8 cellular contexts compared by ENCODE assay signal in genomic region chr16:30760577-30761426, GRCh38. TPM values are rescaled to one million over a fixed set of nuclear protein-coding genes. Genes with fewer than 3 reads are reported as not detected.
DNase-seq lines count a peak whose midpoint lies in the region; ATAC-seq and TF ChIP-seq lines count a peak whose summit lies in the region.

No MANE protein-coding gene starts in this region.

- H3K27me3 Mint-ChIP-seq in nephron (ENCODE audit: low read depth) = no peaks in the 10 kb centered on the region

- H3K4me3 ChIP-seq in MM.1S (ENCODE audit: low read length) = peak overlapping the region; percentile 83
- peak overlapping the region; percentile 89 for H3K4me3 ChIP-seq in ectodermal cell (ENCODE audit: insufficient read depth, low read depth, low read length)

- ATAC-seq in HG03432 (IDR thresholded peaks at IDR 0.05; ENCODE audit: unreplicated experiment) = no peak

- H3K9me3 Mint-ChIP-seq in nephron = no peaks in the 10 kb centered on the region

- peaks cover 25% of the 10 kb centered on the region for H3K79me2 ChIP-seq in MM.1S (ENCODE audit: low read length)

- WGBS in ectodermal cell, 2 experiments = 34 to 36% methylated on average over 26 of the region's 26 CpGs

- no peaks in the 10 kb centered on the region for H3K9me2 ChIP-seq in MM.1S (replicated peaks; ENCODE audit: insufficient read depth, low read length)

- H3K27ac ChIP-seq in C4-2B (peak overlapping the region; percentile 89), MM.1S (ENCODE audit: low read length) (peak overlapping the region; percentile 31; the same call in 1 of the 2 replicates), ectodermal cell (ENCODE audit: insufficient read depth, low read depth, low read length, poor library complexity, severe bottlenecking) (no peak overlapping the region)

- peak overlapping the region; percentile 88 to 98 (median 97) for H3K4me3 Mint-ChIP-seq in nephron

- H3K4me1 ChIP-seq in MM.1S (ENCODE audit: low read length) (peaks cover 17% of the 10 kb centered on the region), ectodermal cell (ENCODE audit: control insufficient read depth, insufficient read depth, low read length) (peaks cover 9% of the 10 kb centered on the region)

- peaks cover 23% of the 10 kb centered on the region for H3K4me1 Mint-ChIP-seq in nephron

- no peaks in the 10 kb centered on the region for H4K20me1 ChIP-seq in MM.1S (ENCODE audit: insufficient read depth, low read length)

- H3K4me2 ChIP-seq in MM.1S (ENCODE audit: low read depth, low read length) = peak overlapping the region; percentile 72

- peak overlapping the region; percentile 91 for H2AFZ ChIP-seq in MM.1S (ENCODE audit: low read length)

- DNase-seq in MM.1S = no peak
- no peak for DNase-seq in NCI-H345 treated with DMSO at 0.1 percent for 48 hours (lab: John Stamatoyannopoulos, UW; ENCODE audit: unreplicated experiment)
- DNase-seq in activated CD8-positive, alpha-beta memory T cell treated with anti-CD3 and anti-CD28 coated beads, Interleukin-2, amount 50 U/mL, for 48 hours = no peak
- no peak for DNase-seq in stimulated activated CD4-positive, alpha-beta T cell treated with anti-CD3 and anti-CD28 coated beads, Interleukin-1b, Interleukin-23, amount 100 ng/mL, for 48 hours

- TF ChIP-seq CTCF in C4-2B (conservative IDR thresholded peaks at IDR 0.05) = no peak
- TF ChIP-seq CTCF in MM.1S (IDR thresholded peaks at IDR 0.05; ENCODE audit: low read length) = no peak
- TF ChIP-seq CTCF in nephron (IDR thresholded peaks at IDR 0.05; ENCODE audit: unreplicated experiment in 3 of 3) = no peak

- H3K27ac Mint-ChIP-seq in nephron = peak overlapping the region in 2 of 3 experiments; percentile 54 to 86

- peaks cover 33% of the 10 kb centered on the region for H3K36me3 Mint-ChIP-seq in nephron (ENCODE audit: low read depth)

- no peaks in the 10 kb centered on the region for H3K27me3 ChIP-seq in MM.1S (replicated peaks; ENCODE audit: insufficient read depth, low read length)
- H3K27me3 ChIP-seq in ectodermal cell (ENCODE audit: control insufficient read depth, insufficient read depth, low read length, poor library complexity, severe bottlenecking) = no peaks in the 10 kb centered on the region

- H3K36me3 ChIP-seq in MM.1S (replicated peaks; ENCODE audit: insufficient read depth, low read length) (peaks cover 4% of the 10 kb centered on the region; the same call in 1 of the 2 replicates), ectodermal cell (ENCODE audit: control insufficient read depth, insufficient read depth, low read length) (peaks cover 27% of the 10 kb centered on the region)

- no peaks in the 10 kb centered on the region for H3F3A ChIP-seq in MM.1S (ENCODE audit: insufficient read depth, low read length)

- H3K9me3 ChIP-seq in MM.1S (replicated peaks; ENCODE audit: insufficient read depth, low read length) (no peaks in the 10 kb centered on the region), ectodermal cell (ENCODE audit: control insufficient read depth, low read length) (no peaks in the 10 kb centered on the region)

- H3K9ac ChIP-seq in MM.1S (ENCODE audit: low read length) = peak overlapping the region; percentile 80; the same call in 1 of the 2 replicates

RNA-seq across cellular contexts. Expression of gene CFAP119, which starts 1.1 kb away (rescaled TPM):
- 7.8 TPM for polyA plus RNA-seq in ectodermal cell (2013, experiment 1 of 4)
- polyA plus RNA-seq in ectodermal cell (2013, experiment 2 of 4) = 7.3 TPM
- polyA plus RNA-seq in ectodermal cell (2013, experiment 3 of 4) = 5.2 TPM
- 5.8 TPM for polyA plus RNA-seq in ectodermal cell (2013, experiment 4 of 4)

RNA-seq across cellular contexts. Expression of gene RNF40, which starts 1.3 kb away (rescaled TPM):
- polyA plus RNA-seq in ectodermal cell (2013, experiment 1 of 4) = 99.4 TPM
- 94.3 TPM for polyA plus RNA-seq in ectodermal cell (2013, experiment 2 of 4)
- polyA plus RNA-seq in ectodermal cell (2013, experiment 3 of 4) = 65.2 TPM
- polyA plus RNA-seq in ectodermal cell (2013, experiment 4 of 4) = 76.5 TPM

RNA-seq across cellular contexts. Expression of gene PHKG2, which starts 12.6 kb away (rescaled TPM):
- 41.4 TPM for polyA plus RNA-seq in ectodermal cell (2013, experiment 1 of 4)
- 44.2 TPM for polyA plus RNA-seq in ectodermal cell (2013, experiment 2 of 4)
- 37.8 TPM for polyA plus RNA-seq in ectodermal cell (2013, experiment 3 of 4)
- 41.3 TPM for polyA plus RNA-seq in ectodermal cell (2013, experiment 4 of 4)

RNA-seq across cellular contexts. Expression of gene ZNF629, which starts 26.2 kb away (rescaled TPM):
- 28.0 TPM for polyA plus RNA-seq in ectodermal cell (2013, experiment 1 of 4)
- polyA plus RNA-seq in ectodermal cell (2013, experiment 2 of 4) = 33.7 TPM
- 24.7 TPM for polyA plus RNA-seq in ectodermal cell (2013, experiment 3 of 4)
- 26.9 TPM for polyA plus RNA-seq in ectodermal cell (2013, experiment 4 of 4)
